15 cellular contexts compared by ENCODE assay signal in the genomic region with DNA sequence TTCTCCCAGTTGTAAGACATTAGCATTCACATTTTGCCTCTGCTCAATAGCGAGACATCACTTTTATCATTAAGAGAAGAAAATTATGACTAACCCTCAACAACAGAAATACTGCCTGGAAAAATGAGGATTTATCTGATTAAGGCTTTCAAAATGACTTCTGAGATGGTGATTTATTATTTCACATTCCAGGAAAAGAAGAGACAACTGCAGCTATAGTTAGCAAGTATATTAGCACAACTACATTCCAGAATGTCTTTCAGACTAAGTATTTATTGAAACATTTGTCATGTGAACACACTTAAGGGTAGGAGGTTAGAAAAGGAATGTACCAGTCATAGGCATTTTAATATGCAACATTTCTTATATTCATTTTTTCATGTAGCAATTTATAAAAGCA.
"Had no signal": no experiment of that assay in that cellular context is flagged by ENCODE, and none has a peak within 500 bp of the region (broad histone marks: within the 10 kb centered on the region; RNA-seq: fewer than 3 reads in every experiment).

No MANE protein-coding gene starts in this region.

- H3K27me3 ChIP-seq: adrenal gland, cardiac muscle cell, dorsolateral prefrontal cortex, thyroid gland had no signal

- H3K36me3 ChIP-seq: adrenal gland, cardiac muscle cell, thyroid gland had no signal

- DNase-seq: activated CD4-positive, alpha-beta T cell treated with anti-CD3 and anti-CD28 coated beads, Interleukin-2, amount 10 ng/mL, durations not matched to agents 7 days and 5 days; activated CD8-positive, alpha-beta memory T cell treated with anti-CD3 and anti-CD28 coated beads, Interleukin-2, amount 50 U/mL, for 48 hours; activated gamma-delta T cell; activated T-cell treated with anti-CD3 and anti-CD28 coated beads, Interleukin-2, amount 50 U/mL, for 48 hours; adrenal gland; dorsolateral prefrontal cortex; nephron progenitor cell; nucleus accumbens; posterior cingulate gyrus; stimulated activated CD4-positive, alpha-beta T cell treated with anti-CD3 and anti-CD28 coated beads, Interleukin-12 subunit alpha, Interleukin-12 subunit beta, amount 100 ng/mL, for 4 hours; stimulated activated CD4-positive, alpha-beta T cell treated with anti-CD3 and anti-CD28 coated beads, Interleukin-1b, Interleukin-23, amount 100 ng/mL, for 48 hours; stimulated activated naive CD4-positive, alpha-beta T cell treated with Interleukin-2 at 50 U/mL for 16 hours; T1000; thyroid gland had no signal

- H3K27ac ChIP-seq: adrenal gland, cardiac muscle cell, dorsolateral prefrontal cortex, thyroid gland had no signal

- H3K4me1 ChIP-seq: thyroid gland had no signal

- H3K4me3 ChIP-seq: adrenal gland, cardiac muscle cell, dorsolateral prefrontal cortex, thyroid gland had no signal

- H3K9me3 ChIP-seq: adrenal gland, thyroid gland had no signal
